10 cellular contexts compared by ENCODE assay signal in the genomic region with DNA sequence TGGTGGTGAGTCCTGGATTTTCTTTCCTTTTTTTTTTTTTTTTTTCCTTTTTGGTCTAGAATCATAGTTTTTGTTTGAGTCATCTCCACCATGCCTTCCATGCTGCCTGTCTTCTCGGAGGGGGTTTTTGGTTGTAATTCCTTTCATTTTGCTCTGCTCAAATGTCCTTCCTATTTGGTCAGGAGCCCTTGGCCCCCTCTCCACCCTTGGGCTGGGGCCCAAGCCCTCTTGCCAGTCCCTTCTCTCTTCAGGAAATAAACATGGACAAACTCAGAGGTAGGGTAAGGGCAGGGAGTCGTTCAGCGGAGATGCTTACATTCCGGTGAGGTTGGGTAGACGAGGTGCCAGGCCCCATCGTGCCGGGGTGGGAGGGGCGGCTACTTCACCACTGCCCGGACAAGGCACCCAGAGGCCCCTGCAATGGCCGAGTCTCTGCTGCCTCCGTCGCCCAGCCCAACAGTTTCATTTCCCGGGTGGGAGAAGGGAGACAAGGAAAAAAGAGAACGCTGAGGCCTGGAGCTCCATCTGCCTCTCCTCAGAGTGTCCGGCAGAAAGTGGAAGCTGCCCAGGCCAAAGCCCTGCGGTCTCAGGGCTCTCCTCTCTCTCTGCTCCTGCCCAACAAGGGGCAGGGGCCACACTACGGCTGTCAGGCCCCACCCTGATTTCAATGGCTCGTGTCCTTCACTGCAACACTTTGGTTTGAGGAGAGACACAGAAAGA. TPM values are rescaled to one million over a fixed set of nuclear protein-coding genes. Genes with fewer than 3 reads are reported as not detected.
DNase-seq lines count a peak whose midpoint lies in the region; ATAC-seq, FAIRE-seq and TF ChIP-seq lines count a peak whose summit lies in the region.
"Had no signal": no experiment of that assay in that cellular context is flagged by ENCODE, and none has a peak within 500 bp of the region (broad histone marks: within the 10 kb centered on the region; RNA-seq: fewer than 3 reads in every experiment).

No MANE protein-coding gene starts in this region.

- CTCF ChIA-PET in CD4-positive, alpha-beta T cell (lab: Charles Lee): no interaction called here

- H3K27me3 Mint-ChIP-seq in activated T-cell treated with anti-CD3 and anti-CD28 coated beads, Interleukin-2, amount 50 U/mL, for 24 hours: no peaks in the 10 kb centered on the region
- no peaks in the 10 kb centered on the region for H3K27me3 Mint-ChIP-seq in T-helper 17 cell
- no peaks in the 10 kb centered on the region for H3K27me3 Mint-ChIP-seq in stimulated activated naive CD8-positive, alpha-beta T cell treated with anti-CD3 and anti-CD28 coated beads, Interleukin-15, amount 100 ng/mL, for 72 hours
- no peaks in the 10 kb centered on the region for H3K27me3 Mint-ChIP-seq in CD4-positive, alpha-beta T cell

- H3K4me1 Mint-ChIP-seq in activated T-cell treated with anti-CD3 and anti-CD28 coated beads, Interleukin-2, amount 50 U/mL, for 24 hours (ENCODE audit: low read depth): peaks cover 35% of the 10 kb centered on the region
- H3K4me1 Mint-ChIP-seq in T-helper 17 cell: peaks cover 35% of the 10 kb centered on the region
- peaks cover 53% of the 10 kb centered on the region for H3K4me1 Mint-ChIP-seq in stimulated activated naive CD8-positive, alpha-beta T cell treated with anti-CD3 and anti-CD28 coated beads, Interleukin-15, amount 100 ng/mL, for 72 hours
- peaks cover 18% of the 10 kb centered on the region for H3K4me1 Mint-ChIP-seq in CD4-positive, alpha-beta T cell (ENCODE audit: low read depth)

- WGBS in gastroesophageal sphincter (ENCODE audit: low coverage in 1 of 2), 2 donors: 18 to 28% methylated on average over 3 to 7 of the region's 18 CpGs
- 63 to 69% methylated on average over 18 of the region's 18 CpGs for WGBS in pancreas, 2 donors

- intact Hi-C loops in CD4-positive, alpha-beta T cell (cut with DNase I, micrococcal nuclease): no loop called here
- intact Hi-C loops in pancreas (cut with DNase I): no loop called here

- POLR2A ChIA-PET in CD4-positive, alpha-beta T cell (lab: Charles Lee): no interaction called here

- peaks cover 38% of the 10 kb centered on the region for H3K36me3 Mint-ChIP-seq in activated T-cell treated with anti-CD3 and anti-CD28 coated beads, Interleukin-2, amount 50 U/mL, for 24 hours (ENCODE audit: low read depth)
- H3K36me3 Mint-ChIP-seq in T-helper 17 cell (ENCODE audit: low read depth): peaks cover 3% of the 10 kb centered on the region
- H3K36me3 Mint-ChIP-seq in CD4-positive, alpha-beta T cell (ENCODE audit: low read depth): peaks cover 21% of the 10 kb centered on the region

- H3K4me1 ChIP-seq in gastroesophageal sphincter (peaks cover 0 to 37% (median 6%) of the 10 kb centered on the region in 3 donors), pancreas (no peaks in the 10 kb centered on the region)

- no peak overlapping the region for H3K4me3 Mint-ChIP-seq in activated T-cell treated with anti-CD3 and anti-CD28 coated beads, Interleukin-2, amount 50 U/mL, for 24 hours
- H3K4me3 Mint-ChIP-seq in T-helper 17 cell: no peak overlapping the region
- H3K4me3 Mint-ChIP-seq in stimulated activated naive CD8-positive, alpha-beta T cell treated with anti-CD3 and anti-CD28 coated beads, Interleukin-15, amount 100 ng/mL, for 72 hours: peak overlapping the region in 1 of 2 donors; percentile 9
- no peak overlapping the region for H3K4me3 Mint-ChIP-seq in CD4-positive, alpha-beta T cell

- H3K27ac ChIP-seq in gastroesophageal sphincter (peak overlapping the region; percentile 7 to 78 (median 74)), pancreas (no peak overlapping the region)
- no peak overlapping the region for H3K27ac ChIP-seq in CD4-positive, alpha-beta T cell (ENCODE audit: low read depth, low read length)
- H3K27ac ChIP-seq: C4-2B had no signal

- no peak for FAIRE-seq in pancreas (lab: Jason Lieb, UNC)

- peak overlapping the region in 1 of 2 donors; percentile 19 for H3K4me3 ChIP-seq in gastroesophageal sphincter
- H3K4me3 ChIP-seq in pancreas: no peak overlapping the region

- H3K9me3 Mint-ChIP-seq in activated T-cell treated with anti-CD3 and anti-CD28 coated beads, Interleukin-2, amount 50 U/mL, for 24 hours: no peaks in the 10 kb centered on the region
- H3K9me3 Mint-ChIP-seq in stimulated activated naive CD8-positive, alpha-beta T cell treated with anti-CD3 and anti-CD28 coated beads, Interleukin-15, amount 100 ng/mL, for 72 hours: no peaks in the 10 kb centered on the region
- H3K9me3 Mint-ChIP-seq in CD4-positive, alpha-beta T cell: no peaks in the 10 kb centered on the region

- H3K9me3 ChIP-seq in T-helper 17 cell (ENCODE audit: control insufficient read depth, low read length, poor library complexity, severe bottlenecking) (no peaks in the 10 kb centered on the region), gastroesophageal sphincter (no peaks in the 10 kb centered on the region), pancreas (no peaks in the 10 kb centered on the region)
- no peaks in the 10 kb centered on the region for H3K9me3 ChIP-seq in CD4-positive, alpha-beta T cell (ENCODE audit: control insufficient read depth, low read length)

- ATAC-seq in T-helper 17 cell: no peak
- ATAC-seq in gastroesophageal sphincter: peak; percentile 38
- ATAC-seq in stimulated activated naive CD8-positive, alpha-beta T cell treated with anti-CD3 and anti-CD28 coated beads, Interleukin-15, amount 100 ng/mL, for 72 hours: no peak
- no peak for ATAC-seq in CD4-positive, alpha-beta T cell (ENCODE audit: poor library complexity)
- no peak for ATAC-seq in pancreas

- no peak for TF ChIP-seq POLR2A in gastroesophageal sphincter (IDR thresholded peaks at IDR 0.05)

- H3K36me3 ChIP-seq in gastroesophageal sphincter (peaks cover 0 to 11% of the 10 kb centered on the region in 2 donors), pancreas (no peaks in the 10 kb centered on the region)

- TF ChIP-seq CTCF in gastroesophageal sphincter (IDR thresholded peaks at IDR 0.05) (no peak), pancreas (IDR thresholded peaks at IDR 0.05) (no peak)
- no peak for TF ChIP-seq CTCF in CD4-positive, alpha-beta T cell (IDR thresholded peaks at IDR 0.05)

- TF ChIP-seq EP300 in gastroesophageal sphincter (IDR thresholded peaks at IDR 0.05): no peak

- H3K27me3 ChIP-seq in gastroesophageal sphincter (no peaks in the 10 kb centered on the region), pancreas (no peaks in the 10 kb centered on the region)
- H3K27me3 ChIP-seq in CD4-positive, alpha-beta T cell (ENCODE audit: control insufficient read depth, insufficient read depth, low read length): no peaks in the 10 kb centered on the region

- DNase-seq in activated T-cell treated with anti-CD3 and anti-CD28 coated beads, Interleukin-2, amount 50 U/mL, for 24 hours: no peak
- DNase-seq in activated T-cell treated with anti-CD3 and anti-CD28 coated beads for 4 hours (no peak), T-helper 17 cell (no peak), pancreas (no peak), NCI-H446 (lab: John Stamatoyannopoulos, UW) (no peak)
- DNase-seq in stimulated activated naive CD8-positive, alpha-beta T cell treated with anti-CD3 and anti-CD28 coated beads, Interleukin-15, amount 100 ng/mL, for 72 hours: no peak
- no peak for DNase-seq in CD4-positive, alpha-beta T cell
- DNase-seq: NCI-H1694 treated with DMSO at 0.1 percent for 48 hours had no signal

- H3K27ac Mint-ChIP-seq in activated T-cell treated with anti-CD3 and anti-CD28 coated beads, Interleukin-2, amount 50 U/mL, for 24 hours: peak overlapping the region; percentile 27
- H3K27ac Mint-ChIP-seq in T-helper 17 cell: peak overlapping the region; percentile 67
- peak overlapping the region; percentile 30 to 95 for H3K27ac Mint-ChIP-seq in stimulated activated naive CD8-positive, alpha-beta T cell treated with anti-CD3 and anti-CD28 coated beads, Interleukin-15, amount 100 ng/mL, for 72 hours
- no peak overlapping the region for H3K27ac Mint-ChIP-seq in CD4-positive, alpha-beta T cell

RNA-seq across cellular contexts. Expression of gene ZNF574, which starts 12.7 kb away (rescaled TPM):
- total RNA-seq in T-helper 17 cell (10 to 100 TPM; 23.1 to 23.6 TPM), gastroesophageal sphincter (10 to 100 TPM; 14.4 to 25.3 (median 17.1) TPM), pancreas (1 to 10 TPM; 3.9 to 8.5 (median 5.8) TPM)
- total RNA-seq in CD4-positive, alpha-beta T cell: 10 to 100 TPM; 21.5 to 24.0 TPM
- polyA plus RNA-seq in pancreas: 1 to 10 TPM; 4.9 to 6.2 TPM

RNA-seq across cellular contexts. Expression of gene GRIK5, which starts 18.6 kb away (rescaled TPM):
- total RNA-seq in T-helper 17 cell (under 1 TPM; 0.42 to 0.55 TPM), gastroesophageal sphincter (10 to 100 TPM in 3 of 4 donors, 1 to 10 TPM in 1; 7.0 to 23.4 (median 12.3) TPM), pancreas (1 to 10 TPM; 1.9 to 3.6 (median 3.1) TPM)
- under 1 TPM; 0.66 to 0.75 TPM for total RNA-seq in CD4-positive, alpha-beta T cell
- 10 to 100 TPM in 1 of 2 donors, 1 to 10 TPM in 1; 4.8 to 10.5 TPM for polyA plus RNA-seq in pancreas

RNA-seq across cellular contexts. Expression of gene POU2F2, which starts 43.6 kb away (rescaled TPM):
- total RNA-seq in T-helper 17 cell (10 to 100 TPM; 24.5 to 42.7 TPM), gastroesophageal sphincter (1 to 10 TPM in 3 of 4 donors, under 1 TPM in 1; 0.93 to 1.8 (median 1.5) TPM), pancreas (1 to 10 TPM in 3 of 6 donors, under 1 TPM in 3; 0.56 to 5.6 (median 1.00) TPM)
- 10 to 100 TPM; 18.6 to 19.9 TPM for total RNA-seq in CD4-positive, alpha-beta T cell
- polyA plus RNA-seq in pancreas: 1 to 10 TPM; 1.7 to 1.9 TPM

Comparison
In these comparisons a context has a peak if more than half of its experiments do, and no peak if none do; other contexts are left out.
1. H3K27ac ChIP-seq: peak in gastroesophageal sphincter (4 of 4); none in CD4-positive, alpha-beta T cell (single experiment) and pancreas (0 of 4).